ENCODE assay signal across 23 cellular contexts in the genomic region with DNA sequence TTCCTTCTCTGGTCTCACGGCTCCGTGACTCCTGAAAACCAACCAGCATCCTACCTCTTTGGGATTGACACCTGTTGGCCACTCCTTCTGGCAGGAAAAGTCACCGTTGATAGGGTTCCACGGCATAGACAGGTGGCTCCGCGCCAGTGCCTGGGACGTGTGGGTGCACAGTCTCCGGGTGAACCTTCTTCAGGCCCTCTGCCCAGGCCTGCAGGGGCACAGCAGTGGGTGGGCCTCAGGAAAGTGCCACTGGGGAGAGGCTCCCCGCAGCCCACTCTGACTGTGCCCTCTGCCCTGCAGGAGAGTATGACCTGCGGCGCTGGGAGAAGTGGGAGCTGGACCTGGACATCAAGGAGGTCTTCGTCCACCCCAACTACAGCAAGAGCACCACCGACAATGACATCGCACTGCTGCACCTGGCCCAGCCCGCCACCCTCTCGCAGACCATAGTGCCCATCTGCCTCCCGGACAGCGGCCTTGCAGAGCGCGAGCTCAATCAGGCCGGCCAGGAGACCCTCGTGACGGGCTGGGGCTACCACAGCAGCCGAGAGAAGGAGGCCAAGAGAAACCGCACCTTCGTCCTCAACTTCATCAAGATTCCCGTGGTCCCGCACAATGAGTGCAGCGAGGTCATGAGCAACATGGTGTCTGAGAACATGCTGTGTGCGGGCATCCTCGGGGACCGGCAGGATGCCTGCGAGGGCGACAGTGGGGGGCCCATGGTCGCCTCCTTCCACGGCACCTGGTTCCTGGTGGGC. TPM values are rescaled to one million over a fixed set of nuclear protein-coding genes. Genes with fewer than 3 reads are reported as not detected.
"Had no signal": no experiment of that assay in that cellular context is flagged by ENCODE, and none has a peak within 500 bp of the region (broad histone marks: within the 10 kb centered on the region; RNA-seq: fewer than 3 reads in every experiment).

No MANE protein-coding gene starts in this region.

- DNase-seq: central memory CD4-positive, alpha-beta T cell; effector CD8-positive, alpha-beta T cell; heart left ventricle; hippocampal formation; left colon; naive B cell; psoas muscle; retina; small intestine; stimulated activated CD4-positive, alpha-beta T cell treated with anti-CD3 and anti-CD28 coated beads, Interleukin-4, amount 100 ng/mL, for 1 hour; stimulated activated naive CD8-positive, alpha-beta T cell treated with anti-CD3 and anti-CD28 coated beads, Interleukin-15, Interleukin-2, amounts not matched to agents 100 U/mL and 50 U/mL, for 24 hours; thyroid gland had no signal

- H3K36me3 ChIP-seq: thyroid gland, upper lobe of left lung had no signal

- H3K9me3 ChIP-seq: heart left ventricle, psoas muscle, suprapubic skin, thyroid gland, upper lobe of left lung had no signal

- H3K27me3 ChIP-seq: thyroid gland had no signal

- H3K27me3 Mint-ChIP-seq: memory B cell, naive B cell had no signal

- H3K36me3 Mint-ChIP-seq: memory B cell; naive B cell; stimulated activated effector memory CD8-positive, alpha-beta T cell treated with anti-CD3 and anti-CD28 coated beads, Interleukin-12 subunit alpha, Interleukin-12 subunit beta, amount 100 ng/mL, for 72 hours had no signal

- H3K4me3 ChIP-seq: coronary artery, dorsolateral prefrontal cortex, heart left ventricle, psoas muscle, suprapubic skin, thyroid gland, upper lobe of left lung had no signal

- H3K4me3 Mint-ChIP-seq: memory B cell; naive B cell; nephron; stimulated activated effector memory CD8-positive, alpha-beta T cell treated with anti-CD3 and anti-CD28 coated beads, Interleukin-12 subunit alpha, Interleukin-12 subunit beta, amount 100 ng/mL, for 72 hours had no signal

- H3K27ac ChIP-seq: coronary artery, dorsolateral prefrontal cortex, heart left ventricle, psoas muscle, suprapubic skin, thyroid gland, upper lobe of left lung had no signal

- ATAC-seq: heart left ventricle; left colon; psoas muscle; stimulated activated effector memory CD8-positive, alpha-beta T cell treated with anti-CD3 and anti-CD28 coated beads, Interleukin-12 subunit alpha, Interleukin-12 subunit beta, amount 100 ng/mL, for 72 hours; stimulated activated naive CD8-positive, alpha-beta T cell treated with anti-CD3 and anti-CD28 coated beads, Interleukin-15, Interleukin-2, amounts not matched to agents 100 U/mL and 50 U/mL, for 24 hours had no signal

- H3K27ac Mint-ChIP-seq: memory B cell; nephron; stimulated activated effector memory CD8-positive, alpha-beta T cell treated with anti-CD3 and anti-CD28 coated beads, Interleukin-12 subunit alpha, Interleukin-12 subunit beta, amount 100 ng/mL, for 72 hours had no signal

- H3K9me3 Mint-ChIP-seq: memory B cell; naive B cell; nephron; stimulated activated effector memory CD8-positive, alpha-beta T cell treated with anti-CD3 and anti-CD28 coated beads, Interleukin-12 subunit alpha, Interleukin-12 subunit beta, amount 100 ng/mL, for 72 hours had no signal

RNA-seq across cellular contexts. Expression of a gene that starts 10.0 kb away (rescaled TPM):
- total RNA-seq: fibroblast of lung, frontal cortex, glomerular endothelial cell, heart left ventricle, omental fat pad, thyroid gland had no signal
- polyA plus RNA-seq: fibroblast of lung, heart left ventricle had no signal
